27 cellular contexts compared by ENCODE assay signal in the genomic region with DNA sequence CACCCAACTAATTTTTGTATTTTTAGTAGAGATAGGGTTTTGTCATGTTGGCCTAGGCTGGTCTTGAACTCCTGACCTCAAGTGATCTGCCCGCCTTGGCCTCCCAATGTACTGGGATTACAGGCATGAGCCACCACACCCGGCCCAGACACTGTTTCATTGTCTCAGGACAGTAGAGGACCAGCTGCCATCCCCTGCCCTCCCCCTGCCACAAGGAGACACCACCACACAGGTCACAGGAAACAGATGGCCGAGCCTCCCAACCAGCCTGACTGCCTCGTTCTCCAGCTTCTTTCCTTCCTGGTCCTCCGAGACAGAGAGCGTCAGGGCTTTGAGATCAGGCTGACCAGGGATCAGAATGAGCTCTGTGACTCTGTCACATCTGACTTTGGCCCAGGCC. TPM values are rescaled to one million over a fixed set of nuclear protein-coding genes. Genes with fewer than 3 reads are reported as not detected.
DNase-seq lines count a peak whose midpoint lies in the region; FAIRE-seq and TF ChIP-seq lines count a peak whose summit lies in the region.
"Had no signal": no experiment of that assay in that cellular context is flagged by ENCODE, and none has a peak within 500 bp of the region (broad histone marks: within the 10 kb centered on the region; RNA-seq: fewer than 3 reads in every experiment).

No MANE protein-coding gene starts in this region.

- H3K36me3 Mint-ChIP-seq in endothelial cell (ENCODE audit: low read depth, unreplicated experiment) = peaks cover 2% of the 10 kb centered on the region

- peaks cover 4% of the 10 kb centered on the region for H3K4me1 Mint-ChIP-seq in endothelial cell (ENCODE audit: unreplicated experiment)
- H3K4me1 Mint-ChIP-seq: CD4-positive, alpha-beta memory T cell; GM23338 had no signal

- no peaks in the 10 kb centered on the region for H3K9me3 ChIP-seq in SJCRH30 (replicated peaks)

- no peaks in the 10 kb centered on the region for H3K4me1 ChIP-seq in SJCRH30

- no peaks in the 10 kb centered on the region for H3K9me3 Mint-ChIP-seq in endothelial cell (ENCODE audit: unreplicated experiment)
- H3K9me3 Mint-ChIP-seq: CD4-positive, alpha-beta memory T cell; GM23338 had no signal

- H3K4me3 ChIP-seq in SJCRH30 (no peak overlapping the region), dorsolateral prefrontal cortex (no peak overlapping the region)
- H3K4me3 ChIP-seq: GM12878, GM23338, PC-9 had no signal

- H3K36me3 ChIP-seq in SJCRH30 = no peaks in the 10 kb centered on the region

- intact Hi-C loops in dorsolateral prefrontal cortex (cut with DNase I) = no loop called here

- peak; percentile 12 for DNase-seq in DMS53 (lab: John Stamatoyannopoulos, UW)
- no peak for DNase-seq in DMS53 treated with DMSO at 0.1 percent for 48 hours (lab: John Stamatoyannopoulos, UW; ENCODE audit: unreplicated experiment)
- peak; percentile 4 for DNase-seq in GF-D8 (lab: John Stamatoyannopoulos, UW)
- peak; percentile 34 to 50 for DNase-seq in SJCRH30
- DNase-seq in endothelial cell (ENCODE audit: low spot score) = peak; percentile 44
- no peak for DNase-seq in dorsolateral prefrontal cortex
- DNase-seq in RCC 7860 (ENCODE audit: low spot score) = no peak
- DNase-seq in H4 (ENCODE audit: low spot score) = no peak
- DNase-seq: CD4-positive, alpha-beta memory T cell; COR-L47; DND-41; HCEC 1CT; KG1; MM.1S; NCI-H1048; NCI-H1417; NCI-H1694; NCI-H2029 treated with DMSO at 0.1 percent for 48 hours; NCI-H345; NCI-H510A treated with DMSO at 0.1 percent for 48 hours; NCI-H774; PC-9; SHP77 had no signal

- TF ChIP-seq CTCF in endothelial cell (IDR thresholded peaks at IDR 0.05; ENCODE audit: unreplicated experiment) (no peak), dorsolateral prefrontal cortex (IDR thresholded peaks at IDR 0.05 in 54 of 56, conservative IDR thresholded peaks at IDR 0.05 in 2 of 56; ENCODE audit: low read depth in 1 of 56, partially characterized antibody in 56 of 56) (no peak)

- no peak for FAIRE-seq in RCC 7860 (lab: Jason Lieb, UNC)
- FAIRE-seq: GM12878 had no signal

- H3K27me3 Mint-ChIP-seq in endothelial cell (ENCODE audit: unreplicated experiment) = peaks cover 9% of the 10 kb centered on the region
- H3K27me3 Mint-ChIP-seq: CD4-positive, alpha-beta memory T cell had no signal

- H3K27ac ChIP-seq in SJCRH30 = no peak overlapping the region
- no peak overlapping the region for H3K27ac ChIP-seq in dorsolateral prefrontal cortex
- H3K27ac ChIP-seq: 22Rv1, PC-9, RWPE1 had no signal

- H3K4me3 Mint-ChIP-seq in endothelial cell (ENCODE audit: unreplicated experiment) = no peak overlapping the region
- H3K4me3 Mint-ChIP-seq: CD4-positive, alpha-beta memory T cell; GM23338 had no signal

- H3K27me3 ChIP-seq in SJCRH30 = peaks cover 4% of the 10 kb centered on the region; the same call in 1 of the 2 replicates
- H3K27me3 ChIP-seq in dorsolateral prefrontal cortex = no peaks in the 10 kb centered on the region

- no peak overlapping the region for H3K27ac Mint-ChIP-seq in endothelial cell (ENCODE audit: unreplicated experiment)
- H3K27ac Mint-ChIP-seq: CD4-positive, alpha-beta memory T cell; GM23338 had no signal

RNA-seq across cellular contexts. Expression of gene RNPS1, which starts 20.8 kb away (rescaled TPM):
- total RNA-seq in SJCRH30 (2014; rRNA removed; shearing (Covaris generic)) = 308 and 310 TPM in 2 replicates
- total RNA-seq in endothelial cell (ENCODE audit: unreplicated experiment) = 203 TPM
- total RNA-seq in dorsolateral prefrontal cortex = 100 to 1,000 TPM; 162 to 285 (median 225) TPM
- 144 and 152 TPM in 2 replicates for total RNA-seq in H4 (2014; rRNA removed; shearing (Covaris generic))

RNA-seq across cellular contexts. Expression of gene ECI1, which starts 37.3 kb away (rescaled TPM):
- 25.0 and 27.0 TPM in 2 replicates for total RNA-seq in SJCRH30 (2014; rRNA removed; shearing (Covaris generic))
- 27.1 TPM for total RNA-seq in endothelial cell (ENCODE audit: unreplicated experiment)
- total RNA-seq in dorsolateral prefrontal cortex = 10 to 100 TPM; 24.9 to 65.0 (median 34.8) TPM
- total RNA-seq in H4 (2014; rRNA removed; shearing (Covaris generic)) = 37.6 and 48.8 TPM in 2 replicates

RNA-seq across cellular contexts. Expression of gene ABCA3, which starts 51.8 kb away (rescaled TPM):
- 0.10 TPM in 2 replicates for total RNA-seq in SJCRH30 (2014; rRNA removed; shearing (Covaris generic))
- total RNA-seq in endothelial cell (ENCODE audit: unreplicated experiment) (10.4 TPM), dorsolateral prefrontal cortex (100 to 1,000 TPM in 77 of 120 experiments, 10 to 100 TPM in 43; 75.2 to 141 (median 103) TPM)
- total RNA-seq in H4 (2014; rRNA removed; shearing (Covaris generic)) = 0.25 and 0.41 TPM in 2 replicates

RNA-seq across cellular contexts. Expression of gene DNASE1L2, which starts 52.5 kb away (rescaled TPM):
- total RNA-seq in SJCRH30 (2014; rRNA removed; shearing (Covaris generic)) = 0.96 and 1.7 TPM in 2 replicates
- total RNA-seq in endothelial cell (ENCODE audit: unreplicated experiment) (1.0 TPM), dorsolateral prefrontal cortex (10 to 100 TPM in 40 of 120 experiments, 1 to 10 TPM in 80; 2.9 to 21.6 (median 8.2) TPM)
- 0.10 TPM in 1 of 2 replicates, not detected in the other for total RNA-seq in H4 (2014; rRNA removed; shearing (Covaris generic))
- total RNA-seq: GM23338 had no signal

Comparison
In these comparisons a context has a peak if more than half of its experiments do, and no peak if none do; other contexts are left out.
1. DNase-seq: peak in DMS53 (single experiment), GF-D8 (single experiment), SJCRH30 (2 of 2) and endothelial cell (single experiment); none in DMS53 treated with DMSO at 0.1 percent for 48 hours (single experiment), dorsolateral prefrontal cortex (0 of 10), RCC 7860 (single experiment) and H4 (single experiment).